Comparison of ENCODE assay signal across 1 cellular context in genomic region chr17:55304171-55304859, GRCh38.
TF ChIP-seq lines count a peak whose summit lies in the region.

No MANE protein-coding gene starts in this region.

TF ChIP-seq in HEK293, 187 proteins besides CTCF, POLR2A, EP300 and RAD21 (continued from another document):
- TF ChIP-seq ZNF660 (tag by site-specific recombination; IDR thresholded peaks at IDR 0.05) = no peak
- TF ChIP-seq ZEB2 (tag by site-specific recombination; IDR thresholded peaks at IDR 0.05) = no peak
- TF ChIP-seq ZNF426 (tag by site-specific recombination; IDR thresholded peaks at IDR 0.05) = no peak
- no peak for TF ChIP-seq ZNF174 (tag by site-specific recombination; IDR thresholded peaks at IDR 0.05)
- TF ChIP-seq ZNF155 (tag by site-specific recombination; IDR thresholded peaks at IDR 0.05) = no peak
- no peak for TF ChIP-seq OVOL3 (tag by site-specific recombination; IDR thresholded peaks at IDR 0.05)
- TF ChIP-seq ZNF266 (tag by site-specific recombination; IDR thresholded peaks at IDR 0.05; ENCODE audit: low read depth) = no peak
